16 cellular contexts compared by ENCODE assay signal in the genomic region with DNA sequence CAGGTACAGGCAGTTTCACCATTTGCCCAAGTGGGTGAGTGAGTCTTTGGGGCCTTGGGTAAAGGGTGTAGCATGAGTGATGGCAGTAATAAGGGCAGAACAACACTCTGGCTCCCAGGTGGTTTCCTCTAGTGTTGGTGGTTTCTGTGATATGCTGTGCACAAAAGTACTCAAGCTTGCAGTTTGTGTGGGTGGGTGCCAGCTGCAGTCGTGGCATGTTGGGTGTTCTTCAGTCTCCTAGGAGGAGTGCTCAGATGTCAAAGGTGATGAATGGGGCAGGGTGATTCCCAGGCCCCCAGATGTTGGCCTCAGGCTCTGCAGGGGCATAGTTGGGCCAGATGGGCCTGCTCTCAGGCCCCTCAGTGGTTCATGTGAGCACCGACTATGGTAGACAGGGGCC.
DNase-seq lines count a peak whose midpoint lies in the region; ATAC-seq and TF ChIP-seq lines count a peak whose summit lies in the region.
"Had no signal": no experiment of that assay in that cellular context is flagged by ENCODE, and none has a peak within 500 bp of the region (broad histone marks: within the 10 kb centered on the region; RNA-seq: fewer than 3 reads in every experiment).

No MANE protein-coding gene starts in this region.

- no TSS peak for BruUV-seq in PC-9 (replicated peaks; lab: Mats Ljungman, UMichigan)

- H3K36me3 ChIP-seq in PC-9 (ENCODE audit: low read depth) (no peaks in the 10 kb centered on the region), prostate gland (no peaks in the 10 kb centered on the region)

- no peak for TF ChIP-seq POLR2A in prostate gland (IDR thresholded peaks at IDR 0.05)

- no peak overlapping the region for H3K27ac ChIP-seq in PC-9
- H3K27ac ChIP-seq in prostate gland = no peak overlapping the region
- H3K27ac ChIP-seq: psoas muscle, VCaP had no signal

- H3K9me3 ChIP-seq in T-helper 17 cell (ENCODE audit: control insufficient read depth, low read length, poor library complexity, severe bottlenecking) = no peaks in the 10 kb centered on the region
- no peaks in the 10 kb centered on the region for H3K9me3 ChIP-seq in PC-9 (ENCODE audit: insufficient read depth, low read depth)
- no peaks in the 10 kb centered on the region for H3K9me3 ChIP-seq in prostate gland

- peaks cover 2% of the 10 kb centered on the region for H3K4me1 Mint-ChIP-seq in T-helper 17 cell
- peaks cover 2% of the 10 kb centered on the region for H3K4me1 Mint-ChIP-seq in activated CD8-positive, alpha-beta memory T cell treated with anti-CD3 and anti-CD28 coated beads, Interleukin-2, amount 10 ng/mL, durations not matched to agents 7 days and 5 days
- no peaks in the 10 kb centered on the region for H3K4me1 Mint-ChIP-seq in natural killer cell treated with Interleukin-12 subunit alpha and Interleukin-12 subunit beta and Interleukin-15 and Interleukin-18, amount 100 ng/mL, for 72 hours (ENCODE audit: low read depth in 2 of 2)

- CTCF ChIA-PET in PC-9 (lab: Charles Lee) = no interaction called here
- CTCF ChIA-PET in activated CD8-positive, alpha-beta memory T cell treated with anti-CD3 and anti-CD28 coated beads, Interleukin-2, amount 10 ng/mL, durations not matched to agents 7 days and 5 days (lab: Charles Lee) = no interaction called here

- no peaks in the 10 kb centered on the region for H3K79me2 ChIP-seq in PC-9 (ENCODE audit: low read depth)

- DNase-seq in T-helper 17 cell (no peak), PC-9 (no peak), prostate gland (ENCODE audit: low spot score) (no peak)
- DNase-seq in activated CD8-positive, alpha-beta memory T cell treated with anti-CD3 and anti-CD28 coated beads, Interleukin-2, amount 10 ng/mL, durations not matched to agents 7 days and 5 days = no peak
- no peak for DNase-seq in natural killer cell treated with Interleukin-12 subunit alpha and Interleukin-12 subunit beta and Interleukin-15 and Interleukin-18, amount 100 ng/mL, for 72 hours (ENCODE audit: low spot score)
- DNase-seq: activated T-cell treated with anti-CD3 and anti-CD28 coated beads for 4 hours; AML-193; NCI-H1436; psoas muscle; SHP77 treated with DMSO at 0.1 percent for 48 hours; stimulated activated naive CD4-positive, alpha-beta T cell had no signal

- no peaks in the 10 kb centered on the region for H3F3A ChIP-seq in PC-9 (ENCODE audit: insufficient read depth, low read depth)

- H3K4me2 ChIP-seq in PC-9 = no peak overlapping the region

- peaks cover 4% of the 10 kb centered on the region for H3K36me3 Mint-ChIP-seq in T-helper 17 cell (ENCODE audit: low read depth)
- H3K36me3 Mint-ChIP-seq in activated CD8-positive, alpha-beta memory T cell treated with anti-CD3 and anti-CD28 coated beads, Interleukin-2, amount 10 ng/mL, durations not matched to agents 7 days and 5 days = no peaks in the 10 kb centered on the region
- peaks cover 13% of the 10 kb centered on the region for H3K36me3 Mint-ChIP-seq in natural killer cell treated with Interleukin-12 subunit alpha and Interleukin-12 subunit beta and Interleukin-15 and Interleukin-18, amount 100 ng/mL, for 72 hours

- TF ChIP-seq CTCF in PC-9 (conservative IDR thresholded peaks at IDR 0.05) (no peak), prostate gland (IDR thresholded peaks at IDR 0.05) (no peak)

- H2AFZ ChIP-seq in PC-9 = no peak overlapping the region

- no peaks in the 10 kb centered on the region for H3K27me3 Mint-ChIP-seq in T-helper 17 cell
- no peaks in the 10 kb centered on the region for H3K27me3 Mint-ChIP-seq in activated CD8-positive, alpha-beta memory T cell treated with anti-CD3 and anti-CD28 coated beads, Interleukin-2, amount 10 ng/mL, durations not matched to agents 7 days and 5 days
- H3K27me3 Mint-ChIP-seq in natural killer cell treated with Interleukin-12 subunit alpha and Interleukin-12 subunit beta and Interleukin-15 and Interleukin-18, amount 100 ng/mL, for 72 hours = peaks cover 0 to 4% of the 10 kb centered on the region in 2 donors
- H3K27me3 Mint-ChIP-seq: dendritic cell treated with granulocyte-macrophage colony-stimulating factor and Interleukin-4, amounts not matched to agents 40 ng/mL and 50 ng/mL, for 4 days had no signal

- peak; percentile 83 for ATAC-seq in GM18498 (IDR thresholded peaks at IDR 0.05; ENCODE audit: unreplicated experiment)
- peak; percentile 64 for ATAC-seq in GM19397 (IDR thresholded peaks at IDR 0.05; ENCODE audit: unreplicated experiment)
- ATAC-seq in HG03045 (IDR thresholded peaks at IDR 0.05; ENCODE audit: unreplicated experiment) = peak; percentile 72
- peak; percentile 37 for ATAC-seq in T-helper 17 cell
- no peak for ATAC-seq in activated CD8-positive, alpha-beta memory T cell treated with anti-CD3 and anti-CD28 coated beads, Interleukin-2, amount 10 ng/mL, durations not matched to agents 7 days and 5 days
- no peak for ATAC-seq in natural killer cell treated with Interleukin-12 subunit alpha and Interleukin-12 subunit beta and Interleukin-15 and Interleukin-18, amount 100 ng/mL, for 72 hours
- ATAC-seq: psoas muscle had no signal

- POLR2A ChIA-PET in PC-9 (lab: Charles Lee; ENCODE audit: unreplicated experiment) = interaction anchor here (0.5 to 0.6 kb wide), 2 partner anchors 29 to 48 kb away, joined by 7 to 11 read pairs; no protein-coding TSS in a partner anchor

- H3K27ac Mint-ChIP-seq in T-helper 17 cell = no peak overlapping the region
- H3K27ac Mint-ChIP-seq in activated CD8-positive, alpha-beta memory T cell treated with anti-CD3 and anti-CD28 coated beads, Interleukin-2, amount 10 ng/mL, durations not matched to agents 7 days and 5 days = no peak overlapping the region
- no peak overlapping the region for H3K27ac Mint-ChIP-seq in natural killer cell treated with Interleukin-12 subunit alpha and Interleukin-12 subunit beta and Interleukin-15 and Interleukin-18, amount 100 ng/mL, for 72 hours
- H3K27ac Mint-ChIP-seq: dendritic cell treated with granulocyte-macrophage colony-stimulating factor and Interleukin-4, amounts not matched to agents 40 ng/mL and 50 ng/mL, for 4 days had no signal

- no peaks in the 10 kb centered on the region for H3K27me3 ChIP-seq in PC-9 (ENCODE audit: insufficient read depth, low read depth)
- H3K27me3 ChIP-seq in prostate gland (replicated peaks; ENCODE audit: insufficient read depth) = no peaks in the 10 kb centered on the region

- H3K9me2 ChIP-seq in PC-9 (ENCODE audit: insufficient read depth) = no peaks in the 10 kb centered on the region

- H3K4me1 ChIP-seq in PC-9 (replicated peaks; ENCODE audit: insufficient read depth) (peaks cover 9% of the 10 kb centered on the region; the same call in 1 of the 2 replicates), prostate gland (replicated peaks) (no peaks in the 10 kb centered on the region)
- H3K4me1 ChIP-seq: psoas muscle had no signal

- no peak overlapping the region for H3K4me3 Mint-ChIP-seq in T-helper 17 cell
- H3K4me3 Mint-ChIP-seq in activated CD8-positive, alpha-beta memory T cell treated with anti-CD3 and anti-CD28 coated beads, Interleukin-2, amount 10 ng/mL, durations not matched to agents 7 days and 5 days = no peak overlapping the region
- no peak overlapping the region for H3K4me3 Mint-ChIP-seq in natural killer cell treated with Interleukin-12 subunit alpha and Interleukin-12 subunit beta and Interleukin-15 and Interleukin-18, amount 100 ng/mL, for 72 hours
- H3K4me3 Mint-ChIP-seq: dendritic cell treated with granulocyte-macrophage colony-stimulating factor and Interleukin-4, amounts not matched to agents 40 ng/mL and 50 ng/mL, for 4 days had no signal

- peaks cover 5% of the 10 kb centered on the region for H3K9me3 Mint-ChIP-seq in activated CD8-positive, alpha-beta memory T cell treated with anti-CD3 and anti-CD28 coated beads, Interleukin-2, amount 10 ng/mL, durations not matched to agents 7 days and 5 days (ENCODE audit: low read depth)
- peaks cover 10% of the 10 kb centered on the region for H3K9me3 Mint-ChIP-seq in natural killer cell treated with Interleukin-12 subunit alpha and Interleukin-12 subunit beta and Interleukin-15 and Interleukin-18, amount 100 ng/mL, for 72 hours

- H4K20me1 ChIP-seq in PC-9 (ENCODE audit: insufficient read depth) = no peaks in the 10 kb centered on the region

- H3K4me3 ChIP-seq in PC-9 (no peak overlapping the region), prostate gland (no peak overlapping the region)
- H3K4me3 ChIP-seq: psoas muscle had no signal

- WGBS in prostate gland = 80% methylated on average over 1 of the region's 2 CpGs

- intact Hi-C loops in PC-9 (cut with micrococcal nuclease; ENCODE audit: unreplicated experiment) = no loop called here
- intact Hi-C loops in prostate gland (cut with DNase I) = no loop called here

Comparison
In these comparisons a context has a peak if more than half of its experiments do, and no peak if none do; other contexts are left out.
1. ATAC-seq: peak in GM18498 (single experiment), GM19397 (single experiment), HG03045 (single experiment) and T-helper 17 cell (single experiment); none in activated CD8-positive, alpha-beta memory T cell treated with anti-CD3 and anti-CD28 coated beads, Interleukin-2, amount 10 ng/mL, durations not matched to agents 7 days and 5 days (single experiment) and natural killer cell treated with Interleukin-12 subunit alpha and Interleukin-12 subunit beta and Interleukin-15 and Interleukin-18, amount 100 ng/mL, for 72 hours (0 of 2).